10 cellular contexts compared by ENCODE assay signal in genomic region chr17:27319536-27320221, GRCh38. TPM values are rescaled to one million over a fixed set of nuclear protein-coding genes. Genes with fewer than 3 reads are reported as not detected.
A peak's percentile ranks its signal among the peaks of the same experiment; 100 is the strongest.
DNase-seq lines count a peak whose midpoint lies in the region; TF ChIP-seq lines count a peak whose summit lies in the region.
"Had no signal": no experiment of that assay in that cellular context is flagged by ENCODE, and none has a peak within 500 bp of the region (broad histone marks: within the 10 kb centered on the region; RNA-seq: fewer than 3 reads in every experiment).

No MANE protein-coding gene starts in this region.

- H3K79me1 ChIP-seq in mesenchymal stem cell (replicated peaks; ENCODE audit: low read length, poor library complexity, severe bottlenecking) = peaks cover 10% of the 10 kb centered on the region

- H2BK5ac ChIP-seq in mesenchymal stem cell (ENCODE audit: low read depth, low read length, poor library complexity, severe bottlenecking) = no peak overlapping the region

- H3K9ac ChIP-seq in colonic mucosa (ENCODE audit: low read depth in 2 of 2, low read length in 2 of 2) = peak overlapping the region in 1 of 2 donors; percentile 62
- no peak overlapping the region for H3K9ac ChIP-seq in mesenchymal stem cell (ENCODE audit: low read length)

- no peak for TF ChIP-seq CTCF in colonic mucosa (IDR thresholded peaks at IDR 0.05)
- TF ChIP-seq CTCF in uterus (IDR thresholded peaks at IDR 0.05) = no peak

- H3K27me3 ChIP-seq in colonic mucosa = no peaks in the 10 kb centered on the region
- H3K27me3 ChIP-seq in mesenchymal stem cell (ENCODE audit: control insufficient read depth in 1 of 2, insufficient read depth in 1 of 2, low read length in 2 of 2) = no peaks in the 10 kb centered on the region
- H3K27me3 ChIP-seq in uterus = no peaks in the 10 kb centered on the region
- H3K27me3 ChIP-seq: BLaER1 treated with 17β-estradiol and CSF1 and Interleukin-3, amounts not matched to agents 10 nM and 100 nM had no signal

- no peak overlapping the region for H3K4ac ChIP-seq in mesenchymal stem cell (ENCODE audit: low read depth in 1 of 2, low read length in 2 of 2)

- no peak overlapping the region for H2AFZ ChIP-seq in mesenchymal stem cell (ENCODE audit: low read depth, low read length)

- no peak overlapping the region for H3K23ac ChIP-seq in mesenchymal stem cell (ENCODE audit: low read length in 2 of 2)

- H4K91ac ChIP-seq in mesenchymal stem cell (ENCODE audit: low read length) = no peak overlapping the region

- no peak for TF ChIP-seq POLR2A in uterus (IDR thresholded peaks at IDR 0.05)

- intact Hi-C loops in colonic mucosa (cut with DNase I) = no loop called here
- intact Hi-C loops in uterus (cut with DNase I; ENCODE audit: low total_unique reads) = no loop called here

- H2BK120ac ChIP-seq in mesenchymal stem cell (ENCODE audit: low read depth, low read length) = no peak overlapping the region

- no peak overlapping the region for H4K8ac ChIP-seq in mesenchymal stem cell (ENCODE audit: low read length)

- H2BK12ac ChIP-seq in mesenchymal stem cell (ENCODE audit: low read length in 2 of 2) = no peak overlapping the region

- peak; percentile 50 for DNase-seq in activated effector memory CD4-positive, alpha-beta T cell treated with anti-CD3 and anti-CD28 coated beads, Interleukin-2, amount 50 U/mL, for 16 hours
- no peak for DNase-seq in activated effector memory CD4-positive, alpha-beta T cell treated with Interleukin-2 at 50 U/mL for 16 hours
- DNase-seq in colonic mucosa = peak; percentile 64
- DNase-seq in mesenchymal stem cell = peak; percentile 15
- DNase-seq in uterus = peak; percentile 67 to 73
- no peak for DNase-seq in NCI-H345 (lab: John Stamatoyannopoulos, UW)
- no peak for DNase-seq in SKM-1 treated with dmso at 0.1 percent for 144 hours (lab: John Stamatoyannopoulos, UW; ENCODE audit: unreplicated experiment)
- DNase-seq in stimulated activated CD4-positive, alpha-beta T cell treated with anti-CD3 and anti-CD28 coated beads, Interleukin-1b, Interleukin-23, amount 100 ng/mL, for 48 hours = no peak

- WGBS in mesenchymal stem cell = 94% methylated on average over 4 of the region's 4 CpGs

- H3K27ac ChIP-seq in colonic mucosa = peak overlapping the region; percentile 5
- H3K27ac ChIP-seq in mesenchymal stem cell (ENCODE audit: low read length, poor library complexity, severe bottlenecking) = no peak overlapping the region
- H3K27ac ChIP-seq in uterus = peak overlapping the region; percentile 51 to 62

- H3K4me3 ChIP-seq in colonic mucosa (no peak overlapping the region), mesenchymal stem cell (ENCODE audit: insufficient read depth in 1 of 2, low read depth in 1 of 2, low read length in 2 of 2) (no peak overlapping the region), uterus (no peak overlapping the region)
- H3K4me3 ChIP-seq: BLaER1 treated with 17β-estradiol and CSF1 and Interleukin-3, amounts not matched to agents 10 nM and 100 nM; skin epidermis had no signal

- H3K4me1 ChIP-seq in colonic mucosa (peaks cover 15% of the 10 kb centered on the region), mesenchymal stem cell (ENCODE audit: control insufficient read depth, insufficient read depth, low read depth, low read length) (peaks cover 13% of the 10 kb centered on the region), uterus (peaks cover 9 to 18% of the 10 kb centered on the region in 2 donors)

- H3K14ac ChIP-seq in mesenchymal stem cell (ENCODE audit: low read length in 2 of 2) = no peak overlapping the region

- H3K9me3 ChIP-seq in colonic mucosa (no peaks in the 10 kb centered on the region), mesenchymal stem cell (ENCODE audit: control insufficient read depth, low read length) (no peaks in the 10 kb centered on the region), uterus (no peaks in the 10 kb centered on the region)
- H3K9me3 ChIP-seq: BLaER1 treated with 17β-estradiol and CSF1 and Interleukin-3, amounts not matched to agents 10 nM and 100 nM had no signal

- H2BK15ac ChIP-seq in mesenchymal stem cell (ENCODE audit: low read depth, poor library complexity, severe bottlenecking) = no peak overlapping the region

- no peak overlapping the region for H2AK5ac ChIP-seq in mesenchymal stem cell (ENCODE audit: low read length, severe bottlenecking)

- H3K4me2 ChIP-seq in mesenchymal stem cell (ENCODE audit: low read length, poor library complexity, severe bottlenecking) = no peak overlapping the region

- H3K36me3 ChIP-seq in colonic mucosa (no peaks in the 10 kb centered on the region), mesenchymal stem cell (ENCODE audit: control insufficient read depth in 1 of 2, insufficient read depth in 2 of 2, low read depth in 1 of 2, low read length in 2 of 2) (peaks cover 30 to 35% of the 10 kb centered on the region in 2 experiments), uterus (no peaks in the 10 kb centered on the region)

- H3K18ac ChIP-seq in mesenchymal stem cell (ENCODE audit: low read depth in 1 of 2, low read length in 2 of 2) = no peak overlapping the region

RNA-seq across cellular contexts. Expression of gene WSB1, which starts 25.8 kb away (rescaled TPM):
- total RNA-seq in colonic mucosa (100 to 1,000 TPM in 1 of 2 donors, 10 to 100 TPM in 1; 94.2 to 150 TPM), uterus (100 to 1,000 TPM; 140 to 421 (median 354) TPM)
- polyA plus RNA-seq in mesenchymal stem cell (2013, experiment 1 of 2) = 72.2 TPM
- polyA plus RNA-seq in mesenchymal stem cell (2013, experiment 2 of 2) = 74.8 TPM

Comparison
In these comparisons a context has a peak if more than half of its experiments do, and no peak if none do; other contexts are left out.
1. DNase-seq: peak in activated effector memory CD4-positive, alpha-beta T cell treated with anti-CD3 and anti-CD28 coated beads, Interleukin-2, amount 50 U/mL, for 16 hours (single experiment), colonic mucosa (single experiment), mesenchymal stem cell (single experiment) and uterus (2 of 2); none in activated effector memory CD4-positive, alpha-beta T cell treated with Interleukin-2 at 50 U/mL for 16 hours (single experiment), NCI-H345 (single experiment), SKM-1 treated with dmso at 0.1 percent for 144 hours (single experiment) and stimulated activated CD4-positive, alpha-beta T cell treated with anti-CD3 and anti-CD28 coated beads, Interleukin-1b, Interleukin-23, amount 100 ng/mL, for 48 hours (single experiment).